8 cellular contexts compared by ENCODE assay signal in genomic region chr21:33541756-33542639, GRCh38.
DNase-seq lines count a peak whose midpoint lies in the region; TF ChIP-seq lines count a peak whose summit lies in the region.

Gene GART (minus strand): TSS chr21:33542117. CDS start chr21:33539315, 2,802 bp downstream.

- H3K27me3 ChIP-seq in parathyroid adenoma (ENCODE audit: control insufficient read depth, insufficient read depth, low read length) (no peaks in the 10 kb centered on the region), tibial artery (no peaks in the 10 kb centered on the region)

- no peaks in the 10 kb centered on the region for H3K9me3 ChIP-seq in parathyroid adenoma (ENCODE audit: control insufficient read depth, low read length)
- no peaks in the 10 kb centered on the region for H3K9me3 ChIP-seq in tibial artery

- DNase-seq in HFF-Myc (ENCODE audit: extremely low read depth, low read depth) (peak; percentile 32), MV-4-11 (lab: John Stamatoyannopoulos, UW) (peak; percentile 72), SKM-1 treated with dmso at 0.1 percent for 144 hours (lab: John Stamatoyannopoulos, UW; ENCODE audit: unreplicated experiment) (peak; percentile 78), head of caudate nucleus (peak; percentile 52 to 93 (median 84)), tibial artery (peak; percentile 81 to 89)

- peak within 1 kb of the TSS; percentile 93 for H3K9ac ChIP-seq in parathyroid adenoma

- H3K27ac Mint-ChIP-seq in activated naive CD8-positive, alpha-beta T cell, result peak within 1 kb of the TSS; percentile 100

- H3K4me1 ChIP-seq in parathyroid adenoma, result no peaks in the 10 kb centered on the region
- H3K4me1 ChIP-seq in tibial artery, result peaks cover 0 to 33% (median 10%) of the 10 kb centered on the region in 4 donors

- H3K36me3 Mint-ChIP-seq in activated naive CD8-positive, alpha-beta T cell, result peaks cover 14% of the 10 kb centered on the region

- H3K36me3 ChIP-seq in parathyroid adenoma (ENCODE audit: control insufficient read depth, insufficient read depth, low read length) (no peaks in the 10 kb centered on the region), tibial artery (peaks cover 14 to 25% (median 20%) of the 10 kb centered on the region in 3 donors)

- H3K79me2 ChIP-seq in parathyroid adenoma, result peaks cover 13% of the 10 kb centered on the region

- no peaks in the 10 kb centered on the region for H3K27me3 Mint-ChIP-seq in activated naive CD8-positive, alpha-beta T cell

- peak within 1 kb of the TSS; percentile 99 for H3K4me3 Mint-ChIP-seq in activated naive CD8-positive, alpha-beta T cell

- peak within 1 kb of the TSS; percentile 100 for H3K27ac ChIP-seq in parathyroid adenoma
- H3K27ac ChIP-seq in tibial artery, result peak within 1 kb of the TSS; percentile 93 to 100

- TF ChIP-seq CTCF in HFF-Myc (IDR thresholded peaks at IDR 0.05; ENCODE audit: low read depth, low read length, missing control alignments) (no peak), parathyroid adenoma (IDR thresholded peaks at IDR 0.05) (no peak), tibial artery (IDR thresholded peaks at IDR 0.05) (peak in 1 of 2 experiments; percentile 7)

- peak within 1 kb of the TSS; percentile 88 for H2AFZ ChIP-seq in parathyroid adenoma

- no peaks in the 10 kb centered on the region for H3K9me3 Mint-ChIP-seq in activated naive CD8-positive, alpha-beta T cell (ENCODE audit: low read depth)

- H3K4me3 ChIP-seq in GM08714 (ENCODE audit: low read length), result peak within 1 kb of the TSS; percentile 85
- peak within 1 kb of the TSS; percentile 56 for H3K4me3 ChIP-seq in HFF-Myc (replicated peaks; ENCODE audit: low read depth, low read length)
- peak within 1 kb of the TSS; percentile 88 for H3K4me3 ChIP-seq in parathyroid adenoma (ENCODE audit: low read depth, low read length)
- H3K4me3 ChIP-seq in tibial artery, result peak within 1 kb of the TSS; percentile 61 to 86

- H3K4me1 Mint-ChIP-seq in activated naive CD8-positive, alpha-beta T cell (ENCODE audit: low read depth), result peaks cover 43% of the 10 kb centered on the region

- peak within 1 kb of the TSS; percentile 85 for H3K4me2 ChIP-seq in parathyroid adenoma (ENCODE audit: low read length)

- intact Hi-C loops in head of caudate nucleus (cut with DNase I) (loop anchor here (5.0 kb wide), 2 partner anchors 60 to 100 kb away; partner anchors contain the start of genes CRYZL1 and ITSN1), tibial artery (cut with DNase I; ENCODE audit: low total_unique reads) (no loop called here)

Comparison
In these comparisons a context has a peak if more than half of its experiments do, and no peak if none do; other contexts are left out.
1. Peak in every context shown above with its lines: DNase-seq, H3K4me3 ChIP-seq and H3K27ac ChIP-seq.
2. DNase-seq: peak in every context shown above with its lines; median percentile 85 in tibial artery; 84 in head of caudate nucleus; 78 in SKM-1 treated with dmso at 0.1 percent for 144 hours; 72 in MV-4-11; 32 in HFF-Myc.